In the genomic region with DNA sequence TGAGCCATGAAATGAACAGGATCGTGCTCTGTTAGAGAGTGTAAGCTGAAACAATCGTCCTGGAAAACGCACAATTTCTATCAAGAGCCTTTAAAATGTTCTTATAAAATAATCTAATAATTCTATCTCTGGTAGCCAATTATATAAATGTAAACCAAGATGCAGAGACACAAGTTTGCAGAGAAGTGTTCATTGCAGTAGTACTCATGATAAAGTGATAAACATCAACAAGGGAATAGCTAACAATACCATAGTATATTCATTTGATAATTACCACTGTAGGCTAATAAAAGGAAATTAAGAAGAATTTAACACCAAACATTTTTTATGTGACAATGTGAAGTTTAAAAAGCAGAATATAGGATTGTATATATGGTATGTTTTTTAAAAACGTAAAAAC, we compare ENCODE assay signal across 10 cellular contexts. TPM values are rescaled to one million over a fixed set of nuclear protein-coding genes. Genes with fewer than 3 reads are reported as not detected.
"Had no signal": no experiment of that assay in that cellular context is flagged by ENCODE, and none has a peak within 500 bp of the region (broad histone marks: within the 10 kb centered on the region; RNA-seq: fewer than 3 reads in every experiment).

No MANE protein-coding gene starts in this region.

- DNase-seq: H9, HCEC 1CT, IMR-90, Kasumi-1, KG1 had no signal

- H3K4me3 ChIP-seq: GM23338, K562 had no signal

- H3K4me2 ChIP-seq: GM23338 had no signal

- FAIRE-seq: H1, H54, K562 had no signal

- H2AFZ ChIP-seq: GM23338 had no signal

- ATAC-seq: GM23338, K562 had no signal

RNA-seq across cellular contexts. Expression of gene NACA2, which starts 12.4 kb away (rescaled TPM):
- total RNA-seq: GM23338, H1, H9, HT-29, IMR-90 had no signal
- polyA plus RNA-seq: H1, IMR-90 had no signal
